In the genomic region with DNA sequence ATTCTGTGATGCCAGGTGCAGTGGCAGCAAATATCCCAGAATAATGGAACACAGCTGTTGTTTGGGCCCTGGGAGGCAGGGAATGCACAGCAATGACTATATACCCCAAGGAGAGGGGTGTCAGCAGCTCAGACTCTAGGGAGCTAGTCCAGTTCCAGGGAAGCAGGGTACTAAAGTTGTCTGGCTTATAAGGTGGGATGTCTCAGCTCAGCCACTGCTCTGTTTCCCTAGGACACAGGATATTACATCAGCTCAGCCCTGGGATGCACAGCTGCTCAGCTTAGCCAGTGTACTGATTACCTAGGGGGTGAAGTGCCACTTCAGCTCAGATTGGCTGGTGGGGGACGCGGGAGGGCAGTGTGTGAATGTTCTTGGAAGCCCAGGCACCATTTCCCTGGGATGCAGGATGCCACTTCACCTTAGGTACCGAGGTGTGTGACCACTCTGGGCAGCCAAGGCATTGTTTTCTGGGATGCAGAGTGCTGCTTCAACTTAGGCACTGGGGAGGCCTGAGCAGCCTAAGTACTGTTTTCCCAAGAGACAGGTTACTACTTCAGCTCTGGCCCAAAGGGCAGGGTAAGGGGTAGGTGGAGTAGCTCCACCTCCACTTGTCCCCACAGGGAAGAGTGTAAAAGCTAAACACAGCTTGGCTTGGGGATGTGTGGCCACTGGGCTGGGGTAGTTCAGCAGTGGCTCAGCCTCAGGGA, we compare ENCODE assay signal across 18 cellular contexts. TPM values are rescaled to one million over a fixed set of nuclear protein-coding genes. Genes with fewer than 3 reads are reported as not detected.
DNase-seq lines count a peak whose midpoint lies in the region.
"Had no signal": no experiment of that assay in that cellular context is flagged by ENCODE, and none has a peak within 500 bp of the region (broad histone marks: within the 10 kb centered on the region; RNA-seq: fewer than 3 reads in every experiment).

No MANE protein-coding gene starts in this region.

- no peak overlapping the region for H3K9ac ChIP-seq in mesendoderm (ENCODE audit: low read length)
- H3K9ac ChIP-seq: SK-N-SH had no signal

- no peak overlapping the region for H2BK120ac ChIP-seq in mesendoderm (ENCODE audit: low read depth, low read length)

- H4K8ac ChIP-seq in mesendoderm (ENCODE audit: low read depth, low read length), result no peak overlapping the region

- peak; percentile 99 for DNase-seq in DMS53 (lab: John Stamatoyannopoulos, UW)
- DNase-seq in HT1080 (ENCODE audit: low read depth), result peak; percentile 5
- peak; percentile 83 to 93 for DNase-seq in NCI-H524 (lab: John Stamatoyannopoulos, UW)
- peak; percentile 13 for DNase-seq in mesendoderm
- no peak for DNase-seq in stimulated activated naive CD4-positive, alpha-beta T cell (lab: John Stamatoyannopoulos, UW)
- no peak for DNase-seq in DMS 273 treated with DMSO at 0.1 percent for 48 hours (lab: John Stamatoyannopoulos, UW)
- DNase-seq in hepatic stellate cell (ENCODE audit: low spot score), result no peak
- DNase-seq: activated CD4-positive, alpha-beta T cell treated with anti-CD3 and anti-CD28 coated beads for 1 hour; amygdala; Caco-2; central memory CD4-positive, alpha-beta T cell; glutamatergic neuron; left ventricle myocardium superior; NCI-H1436; NCI-H526 treated with DMSO at 0.1 percent for 48 hours; right lobe of liver; SK-N-SH; uterus had no signal

- no peak overlapping the region for H4K5ac ChIP-seq in mesendoderm (ENCODE audit: low read length)

- H3K27me3 ChIP-seq in mesendoderm (ENCODE audit: insufficient read depth, low read length, poor library complexity), result no peaks in the 10 kb centered on the region
- H3K27me3 ChIP-seq: right lobe of liver, uterus had no signal

- H3K18ac ChIP-seq in mesendoderm (ENCODE audit: low read length), result no peak overlapping the region

- no peak overlapping the region for H3K27ac ChIP-seq in mesendoderm (ENCODE audit: low read depth, low read length)
- H3K27ac ChIP-seq: right lobe of liver, uterus had no signal

- no peak overlapping the region for H2BK5ac ChIP-seq in mesendoderm (ENCODE audit: low read length)

- H3K4me3 ChIP-seq in mesendoderm (ENCODE audit: low read length), result no peak overlapping the region
- H3K4me3 ChIP-seq: right lobe of liver, uterus had no signal

- whole genome bisulfite sequencing in mesendoderm (ENCODE audit: extremely low coverage, insufficient coverage, low lambda C conversion rate), result no CpG with 5 or more reads among the region's 3 CpGs

- no peak overlapping the region for H3K4ac ChIP-seq in mesendoderm (ENCODE audit: low read depth, low read length)

- no peaks in the 10 kb centered on the region for H3K36me3 ChIP-seq in mesendoderm (ENCODE audit: control insufficient read depth, insufficient read depth, low read length)
- H3K36me3 ChIP-seq: right lobe of liver, uterus had no signal

- no peak overlapping the region for H3K23ac ChIP-seq in mesendoderm (ENCODE audit: low read length)

- no peaks in the 10 kb centered on the region for H3K79me2 ChIP-seq in mesendoderm (ENCODE audit: control insufficient read depth, insufficient read depth, low read length)

- H3K56ac ChIP-seq in mesendoderm (ENCODE audit: low read length), result no peak overlapping the region

- no peaks in the 10 kb centered on the region for H3K79me1 ChIP-seq in mesendoderm (ENCODE audit: low read length)

- no peak overlapping the region for H2AK5ac ChIP-seq in mesendoderm (ENCODE audit: low read length)

- no peak overlapping the region for H3K4me2 ChIP-seq in mesendoderm (ENCODE audit: low read length)
- H3K4me2 ChIP-seq: SK-N-SH had no signal

- no peak overlapping the region for H2BK15ac ChIP-seq in mesendoderm (replicated peaks; ENCODE audit: low read depth)

- H3K4me1 ChIP-seq in mesendoderm (ENCODE audit: control insufficient read depth, low read depth, low read length), result no peaks in the 10 kb centered on the region
- H3K4me1 ChIP-seq: right lobe of liver, uterus had no signal

RNA-seq across cellular contexts. Expression of gene DIPK1A, which starts 59.4 kb away (rescaled TPM):
- 2.3 and 2.9 TPM in 2 replicates for total RNA-seq in HT1080 (2014; rRNA removed; shearing (Covaris generic))
- polyA plus RNA-seq in HT1080 (2015; cell fraction: cytosol; rRNA removed), result 4.2 and 5.3 TPM in 2 replicates
- 3.4 and 3.5 TPM in 2 replicates for polyA plus RNA-seq in HT1080 (2015; cell fraction: nucleus; rRNA removed)
- 2.6 TPM for polyA plus RNA-seq in mesendoderm (2013, experiment 1 of 2)
- polyA plus RNA-seq in mesendoderm (2013, experiment 2 of 2), result 2.8 TPM

Comparison
In these comparisons a context has a peak if more than half of its experiments do, and no peak if none do; other contexts are left out.
1. DNase-seq: peak in DMS53 (single experiment), HT1080 (single experiment), NCI-H524 (2 of 2) and mesendoderm (single experiment); none in stimulated activated naive CD4-positive, alpha-beta T cell (0 of 6), DMS 273 treated with DMSO at 0.1 percent for 48 hours (single experiment) and hepatic stellate cell (single experiment).